In genomic region chr5:133393776-133394476, GRCh38 we compare ENCODE assay signal across 20 cellular contexts.
DNase-seq lines count a peak whose midpoint lies in the region; ATAC-seq and TF ChIP-seq lines count a peak whose summit lies in the region.
"Had no signal": no experiment of that assay in that cellular context is flagged by ENCODE, and none has a peak within 500 bp of the region (broad histone marks: within the 10 kb centered on the region; RNA-seq: fewer than 3 reads in every experiment).

No MANE protein-coding gene starts in this region.

- H3K9me3 ChIP-seq in colonic mucosa = no peaks in the 10 kb centered on the region
- H3K9me3 ChIP-seq: Caco-2, HAP-1, SJCRH30 had no signal

- no peak for ATAC-seq in activated CD4-positive, CD25-positive, alpha-beta regulatory T cell treated with anti-CD3 and anti-CD28 coated beads, Interleukin-2, amount 50 U/mL, for 24 hours

- DNase-seq in activated naive CD4-positive, alpha-beta T cell treated with anti-CD3 and anti-CD28 coated beads, Interleukin-2, amount 10 ng/mL, durations not matched to agents 7 days and 5 days = peak; percentile 18
- DNase-seq in activated naive CD4-positive, alpha-beta T cell treated with anti-CD3 and anti-CD28 coated beads, Interleukin-2, amount 50 U/mL, for 16 hours = no peak
- DNase-seq in colonic mucosa (peak; percentile 9), mesenteric fat pad (ENCODE audit: low spot score) (peak; percentile 71), caudate nucleus (lab: John Stamatoyannopoulos, UW) (no peak), amniotic stem cell (lab: John Stamatoyannopoulos, UW) (no peak)
- DNase-seq: Caco-2; CD4-positive, alpha-beta memory T cell; KBM-7; MM.1S; NCI-H1048; NCI-H1417 treated with DMSO at 0.1 percent for 48 hours; NCI-H187; NCI-H446; NCI-H526; OCI-M1; SJCRH30 had no signal

- no peak overlapping the region for H3K9ac ChIP-seq in colonic mucosa (ENCODE audit: low read depth in 2 of 2, low read length in 2 of 2)

- no peak for TF ChIP-seq CTCF in colonic mucosa (IDR thresholded peaks at IDR 0.05)

- CTCF ChIA-PET in activated naive CD4-positive, alpha-beta T cell treated with anti-CD3 and anti-CD28 coated beads, Interleukin-2, amount 10 ng/mL, durations not matched to agents 7 days and 5 days (lab: Charles Lee) = interaction anchor here (1.2 to 1.4 kb wide), 2 partner anchors 30 kb away, joined by 3 to 5 read pairs; no protein-coding TSS in a partner anchor

- H3K4me3 Mint-ChIP-seq in activated naive CD4-positive, alpha-beta T cell treated with anti-CD3 and anti-CD28 coated beads, Interleukin-2, amount 10 ng/mL, durations not matched to agents 7 days and 5 days = no peak overlapping the region
- H3K4me3 Mint-ChIP-seq: CD4-positive, alpha-beta memory T cell had no signal

- intact Hi-C loops in colonic mucosa (cut with DNase I) = no loop called here

- H3K4me1 ChIP-seq in colonic mucosa = no peaks in the 10 kb centered on the region
- H3K4me1 ChIP-seq: Caco-2, HAP-1, SJCRH30 had no signal

- H3K27me3 Mint-ChIP-seq in activated naive CD4-positive, alpha-beta T cell treated with anti-CD3 and anti-CD28 coated beads, Interleukin-2, amount 10 ng/mL, durations not matched to agents 7 days and 5 days = peaks cover 12% of the 10 kb centered on the region

- no peaks in the 10 kb centered on the region for H3K27me3 ChIP-seq in colonic mucosa
- H3K27me3 ChIP-seq: SJCRH30 had no signal

- H3K27ac ChIP-seq in colonic mucosa (no peak overlapping the region), caudate nucleus (ENCODE audit: low read depth, low read length) (no peak overlapping the region)
- H3K27ac ChIP-seq: HL-60, SJCRH30 had no signal

- H3K4me1 Mint-ChIP-seq in activated naive CD4-positive, alpha-beta T cell treated with anti-CD3 and anti-CD28 coated beads, Interleukin-2, amount 10 ng/mL, durations not matched to agents 7 days and 5 days = peaks cover 6% of the 10 kb centered on the region

- H3K36me3 ChIP-seq in colonic mucosa = no peaks in the 10 kb centered on the region
- H3K36me3 ChIP-seq: HAP-1, SJCRH30 had no signal

- no peak overlapping the region for H3K4me3 ChIP-seq in colonic mucosa
- H3K4me3 ChIP-seq: HAP-1, SJCRH30 had no signal

- no peaks in the 10 kb centered on the region for H3K36me3 Mint-ChIP-seq in activated naive CD4-positive, alpha-beta T cell treated with anti-CD3 and anti-CD28 coated beads, Interleukin-2, amount 10 ng/mL, durations not matched to agents 7 days and 5 days
- H3K36me3 Mint-ChIP-seq: CD4-positive, alpha-beta memory T cell had no signal

- H3K9me3 Mint-ChIP-seq in activated naive CD4-positive, alpha-beta T cell treated with anti-CD3 and anti-CD28 coated beads, Interleukin-2, amount 10 ng/mL, durations not matched to agents 7 days and 5 days = no peaks in the 10 kb centered on the region

- H3K27ac Mint-ChIP-seq in activated naive CD4-positive, alpha-beta T cell treated with anti-CD3 and anti-CD28 coated beads, Interleukin-2, amount 10 ng/mL, durations not matched to agents 7 days and 5 days = no peak overlapping the region
- H3K27ac Mint-ChIP-seq: CD4-positive, alpha-beta memory T cell had no signal

Comparison
In these comparisons a context has a peak if more than half of its experiments do, and no peak if none do; other contexts are left out.
1. DNase-seq: peak in activated naive CD4-positive, alpha-beta T cell treated with anti-CD3 and anti-CD28 coated beads, Interleukin-2, amount 10 ng/mL, durations not matched to agents 7 days and 5 days (single experiment), colonic mucosa (single experiment) and mesenteric fat pad (single experiment); none in activated naive CD4-positive, alpha-beta T cell treated with anti-CD3 and anti-CD28 coated beads, Interleukin-2, amount 50 U/mL, for 16 hours (single experiment), caudate nucleus (0 of 61) and amniotic stem cell (single experiment).